Comparison of ENCODE assay signal across 23 cellular contexts in genomic region chr15:73283341-73283962, GRCh38.
DNase-seq lines count a peak whose midpoint lies in the region; ATAC-seq, FAIRE-seq and TF ChIP-seq lines count a peak whose summit lies in the region.
"Had no signal": no experiment of that assay in that cellular context is flagged by ENCODE, and none has a peak within 500 bp of the region (broad histone marks: within the 10 kb centered on the region; RNA-seq: fewer than 3 reads in every experiment).

No MANE protein-coding gene starts in this region.

- H3K4me3 ChIP-seq in heart right ventricle (no peak overlapping the region), gastrocnemius medialis (no peak overlapping the region)
- no peak overlapping the region for H3K4me3 ChIP-seq in naive thymus-derived CD4-positive, alpha-beta T cell (ENCODE audit: low read length)
- H3K4me3 ChIP-seq: pancreas, sigmoid colon had no signal

- ATAC-seq in SK-N-SH treated with all-trans-retinoic acid at 6 μM for 48 hours (peak; percentile 90), heart right ventricle (peak in 6 of 8 donors; percentile 44 to 81 (median 74)), gastrocnemius medialis (peak; percentile 63 to 78), HG02981 (IDR thresholded peaks at IDR 0.05; ENCODE audit: unreplicated experiment) (no peak)
- ATAC-seq in naive thymus-derived CD4-positive, alpha-beta T cell: no peak
- ATAC-seq: esophagus mucosa; natural killer cell treated with Interleukin-12 subunit alpha and Interleukin-12 subunit beta and Interleukin-15 and Interleukin-18, amount 100 ng/mL, for 72 hours; pancreas had no signal

- H3K36me3 ChIP-seq in heart right ventricle: peaks cover 0 to 65% (median 3%) of the 10 kb centered on the region in 9 donors
- peaks cover 0 to 29% of the 10 kb centered on the region in 2 donors for H3K36me3 ChIP-seq in gastrocnemius medialis
- peaks cover 0 to 7% (median 0%) of the 10 kb centered on the region in 3 experiments for H3K36me3 ChIP-seq in naive thymus-derived CD4-positive, alpha-beta T cell (ENCODE audit: control insufficient read depth in 2 of 3, insufficient read depth in 3 of 3, low read length in 3 of 3)

- in situ Hi-C loops in gastrocnemius medialis (cut with MboI; ENCODE audit: low sequenced_read_pairs in 4 of 4): loop anchor here in 1 of 4 donors (25.0 kb wide), 1 partner anchor 521 kb away; no protein-coding TSS in a partner anchor

- intact Hi-C loops in heart right ventricle (cut with DNase I) (loop anchor here in 1 of 10 donors (10.0 kb wide), 1 partner anchor 421 kb away; no protein-coding TSS in a partner anchor), gastrocnemius medialis (cut with DNase I; ENCODE audit: low total_unique reads) (no loop called here)
- intact Hi-C loops in naive thymus-derived CD4-positive, alpha-beta T cell (cut with micrococcal nuclease): loop anchor here in 1 of 2 donors (10.0 kb wide), 1 partner anchor 421 kb away; no protein-coding TSS in a partner anchor

- 48 to 62% methylated on average over 2 of the region's 2 CpGs for WGBS in heart right ventricle, 2 donors

- no peak overlapping the region for H3K27ac Mint-ChIP-seq in naive thymus-derived CD4-positive, alpha-beta T cell
- H3K27ac Mint-ChIP-seq: activated naive CD4-positive, alpha-beta T cell treated with anti-CD3 and anti-CD28 coated beads, Interleukin-2, amount 50 U/mL, for 24 hours; memory B cell; natural killer cell treated with Interleukin-12 subunit alpha and Interleukin-12 subunit beta and Interleukin-15 and Interleukin-18, amount 100 ng/mL, for 72 hours had no signal

- H3K9me3 ChIP-seq in heart right ventricle (no peaks in the 10 kb centered on the region), gastrocnemius medialis (no peaks in the 10 kb centered on the region)
- no peaks in the 10 kb centered on the region for H3K9me3 ChIP-seq in naive thymus-derived CD4-positive, alpha-beta T cell (ENCODE audit: control insufficient read depth in 2 of 3, low read length in 3 of 3)
- H3K9me3 ChIP-seq: pancreas, sigmoid colon had no signal

- H3K27ac ChIP-seq in heart right ventricle (peak overlapping the region in 1 of 10 donors; percentile 16), gastrocnemius medialis (peak overlapping the region in 2 of 4 donors; percentile 28 to 38)
- H3K27ac ChIP-seq in naive thymus-derived CD4-positive, alpha-beta T cell (ENCODE audit: low read depth, low read length): no peak overlapping the region
- H3K27ac ChIP-seq: pancreas had no signal

- peaks cover 0 to 16% (median 5%) of the 10 kb centered on the region in 9 donors for H3K4me1 ChIP-seq in heart right ventricle
- peaks cover 0 to 16% of the 10 kb centered on the region in 2 donors for H3K4me1 ChIP-seq in gastrocnemius medialis
- no peaks in the 10 kb centered on the region for H3K4me1 ChIP-seq in naive thymus-derived CD4-positive, alpha-beta T cell (ENCODE audit: control insufficient read depth in 2 of 2, insufficient read depth in 2 of 2, low read length in 2 of 2)
- H3K4me1 ChIP-seq: pancreas had no signal

- H3K4me3 Mint-ChIP-seq in naive thymus-derived CD4-positive, alpha-beta T cell: no peak overlapping the region
- H3K4me3 Mint-ChIP-seq: activated naive CD4-positive, alpha-beta T cell treated with anti-CD3 and anti-CD28 coated beads, Interleukin-2, amount 50 U/mL, for 24 hours; memory B cell; natural killer cell treated with Interleukin-12 subunit alpha and Interleukin-12 subunit beta and Interleukin-15 and Interleukin-18, amount 100 ng/mL, for 72 hours had no signal

- H3K27me3 ChIP-seq in heart right ventricle (no peaks in the 10 kb centered on the region), gastrocnemius medialis (no peaks in the 10 kb centered on the region)
- H3K27me3 ChIP-seq in naive thymus-derived CD4-positive, alpha-beta T cell (ENCODE audit: control insufficient read depth in 2 of 2, insufficient read depth in 2 of 2, low read length in 2 of 2): no peaks in the 10 kb centered on the region
- H3K27me3 ChIP-seq: pancreas, sigmoid colon had no signal

- peak; percentile 88 for FAIRE-seq in HTR-8/SVneo (lab: Jason Lieb, UNC)
- FAIRE-seq: D721Med, H54, pancreas had no signal

- no peak for DNase-seq in HTR-8/SVneo (ENCODE audit: insufficient read length, low spot score)
- no peak for DNase-seq in heart right ventricle
- DNase-seq in gastrocnemius medialis: no peak
- DNase-seq in naive thymus-derived CD4-positive, alpha-beta T cell: no peak
- DNase-seq in GM19238 (ENCODE audit: insufficient read length, low spot score): no peak
- DNase-seq in SHP77 (lab: John Stamatoyannopoulos, UW): no peak
- DNase-seq: activated CD4-positive, alpha-beta T cell treated with anti-CD3 and anti-CD28 coated beads for 4 hours; activated T-cell treated with anti-CD3 and anti-CD28 coated beads, Interleukin-2, amount 50 U/mL, for 48 hours; effector CD8-positive, alpha-beta T cell; MM.1S; NCI-H774; pancreas; SHP77 treated with DMSO at 0.1 percent for 48 hours; sigmoid colon; T-helper 1 cell had no signal

- peaks cover 0 to 2% (median 0%) of the 10 kb centered on the region in 7 donors for H3K4me1 Mint-ChIP-seq in naive thymus-derived CD4-positive, alpha-beta T cell
- H3K4me1 Mint-ChIP-seq: activated naive CD4-positive, alpha-beta T cell treated with anti-CD3 and anti-CD28 coated beads, Interleukin-2, amount 50 U/mL, for 24 hours had no signal

- TF ChIP-seq CTCF in heart right ventricle (IDR thresholded peaks at IDR 0.05) (no peak), gastrocnemius medialis (IDR thresholded peaks at IDR 0.05 in 4 of 5, conservative IDR thresholded peaks at IDR 0.05 in 1 of 5) (no peak)

- TF ChIP-seq POLR2A in gastrocnemius medialis (IDR thresholded peaks at IDR 0.05): no peak

- H3K36me3 Mint-ChIP-seq in naive thymus-derived CD4-positive, alpha-beta T cell: peaks cover 0 to 35% (median 24%) of the 10 kb centered on the region in 5 donors

- no peaks in the 10 kb centered on the region for H3K9me3 Mint-ChIP-seq in naive thymus-derived CD4-positive, alpha-beta T cell
- H3K9me3 Mint-ChIP-seq: activated naive CD4-positive, alpha-beta T cell treated with anti-CD3 and anti-CD28 coated beads, Interleukin-2, amount 50 U/mL, for 24 hours; memory B cell; natural killer cell treated with Interleukin-12 subunit alpha and Interleukin-12 subunit beta and Interleukin-15 and Interleukin-18, amount 100 ng/mL, for 72 hours had no signal

- POLR2A ChIA-PET in naive thymus-derived CD4-positive, alpha-beta T cell (lab: Charles Lee): no interaction called here

- no peaks in the 10 kb centered on the region for H3K27me3 Mint-ChIP-seq in naive thymus-derived CD4-positive, alpha-beta T cell
- H3K27me3 Mint-ChIP-seq: activated naive CD4-positive, alpha-beta T cell treated with anti-CD3 and anti-CD28 coated beads, Interleukin-2, amount 50 U/mL, for 24 hours; memory B cell had no signal

- CTCF ChIA-PET in naive thymus-derived CD4-positive, alpha-beta T cell (lab: Charles Lee): no interaction called here

TF ChIP-seq in SK-N-SH treated with all-trans-retinoic acid at 6 μM for 48 hours, 23 proteins besides CTCF, POLR2A, EP300 and RAD21:
- TF ChIP-seq CSRNP3 (CRISPR knock-in tag; IDR thresholded peaks at IDR 0.05): no peak
- no peak for TF ChIP-seq TOX (CRISPR knock-in tag; IDR thresholded peaks at IDR 0.05; ENCODE audit: borderline replicate concordance)
- no peak for TF ChIP-seq PPARA (CRISPR knock-in tag; IDR thresholded peaks at IDR 0.05; ENCODE audit: borderline replicate concordance)
- no peak for TF ChIP-seq OSR1 (CRISPR knock-in tag; IDR thresholded peaks at IDR 0.05)
- no peak for TF ChIP-seq GLIS3 (CRISPR knock-in tag; IDR thresholded peaks at IDR 0.05)
- TF ChIP-seq BACH2 (CRISPR knock-in tag; IDR thresholded peaks at IDR 0.05; ENCODE audit: borderline replicate concordance): no peak
- TF ChIP-seq ESRRG (CRISPR knock-in tag; IDR thresholded peaks at IDR 0.05): no peak

Comparison
In these comparisons a context has a peak if more than half of its experiments do, and no peak if none do; other contexts are left out.
1. ATAC-seq: peak in SK-N-SH treated with all-trans-retinoic acid at 6 μM for 48 hours (single experiment), heart right ventricle (6 of 8) and gastrocnemius medialis (2 of 2); none in naive thymus-derived CD4-positive, alpha-beta T cell (single experiment) and HG02981 (single experiment).